ENCODE assay signal across 29 cellular contexts in genomic region chr21:27704567-27705166, GRCh38.
"Had no signal": no experiment of that assay in that cellular context is flagged by ENCODE, and none has a peak within 500 bp of the region (broad histone marks: within the 10 kb centered on the region; RNA-seq: fewer than 3 reads in every experiment).

No MANE protein-coding gene starts in this region.

- H3K27ac Mint-ChIP-seq: activated B cell treated with CpG ODN at 0.5 μM for 24 hours; activated CD4-positive, alpha-beta T cell treated with anti-CD3 and anti-CD28 coated beads for 36 hours; activated naive CD8-positive, alpha-beta T cell treated with anti-CD3 and anti-CD28 coated beads for 36 hours; activated T-helper 2 cell treated with anti-CD3 and anti-CD28 coated beads, Interferon-gamma antibody, Interleukin-2, Interleukin-4, amounts not matched to agents 10 μg/mL and 5 μg/mL and 100 μg/mL, durations not matched to agents 14 hours and 24 hours and 36 hours; effector memory CD8-positive, alpha-beta T cell; natural killer cell treated with Interleukin-12 subunit alpha and Interleukin-12 subunit beta and Interleukin-15 and Interleukin-18, amount 100 ng/mL, for 72 hours had no signal

- H3K36me3 Mint-ChIP-seq: activated naive CD8-positive, alpha-beta T cell treated with anti-CD3 and anti-CD28 coated beads for 36 hours; natural killer cell treated with Interleukin-12 subunit alpha and Interleukin-12 subunit beta and Interleukin-15 and Interleukin-18, amount 100 ng/mL, for 72 hours had no signal

- H3K27me3 ChIP-seq: breast epithelium, colonic mucosa, dorsolateral prefrontal cortex, gastroesophageal sphincter, neutrophil, ovary, spleen, thyroid gland had no signal

- H3K27ac ChIP-seq: breast epithelium, colonic mucosa, dorsolateral prefrontal cortex, lower lobe of right lung, neutrophil, ovary, spleen, thyroid gland had no signal

- ATAC-seq: activated CD4-positive, alpha-beta T cell treated with anti-CD3 and anti-CD28 coated beads for 36 hours; activated T-cell treated with anti-CD3 and anti-CD28 coated beads, Interleukin-2, amount 50 U/mL, for 4 hours; effector memory CD8-positive, alpha-beta T cell; esophagus mucosa; gastroesophageal sphincter; left cardiac atrium; lower lobe of right lung; natural killer cell treated with Interleukin-12 subunit alpha and Interleukin-12 subunit beta and Interleukin-15 and Interleukin-18, amount 100 ng/mL, for 72 hours; stimulated activated naive CD8-positive, alpha-beta T cell treated with anti-CD3 and anti-CD28 coated beads, Interleukin-15, Interleukin-2, amounts not matched to agents 100 U/mL and 50 U/mL, for 24 hours had no signal

- H3K4me3 Mint-ChIP-seq: activated B cell treated with CpG ODN at 0.5 μM for 24 hours; activated CD4-positive, alpha-beta T cell treated with anti-CD3 and anti-CD28 coated beads for 36 hours; activated naive CD8-positive, alpha-beta T cell treated with anti-CD3 and anti-CD28 coated beads for 36 hours; activated T-cell treated with anti-CD3 and anti-CD28 coated beads, Interleukin-2, amount 50 U/mL, for 4 hours; central memory CD8-positive, alpha-beta T cell; effector memory CD8-positive, alpha-beta T cell; natural killer cell treated with Interleukin-12 subunit alpha and Interleukin-12 subunit beta and Interleukin-15 and Interleukin-18, amount 100 ng/mL, for 72 hours had no signal

- H3K4me3 ChIP-seq: breast epithelium, colonic mucosa, dorsolateral prefrontal cortex, gastroesophageal sphincter, lower lobe of right lung, ovary, spleen, thyroid gland had no signal

- H3K36me3 ChIP-seq: breast epithelium, colonic mucosa, gastroesophageal sphincter, lower lobe of right lung, neutrophil, ovary, spleen, thyroid gland had no signal

- DNase-seq: activated B cell treated with CpG ODN at 0.5 μM for 24 hours; activated CD4-positive, alpha-beta T cell treated with anti-CD3 and anti-CD28 coated beads for 36 hours; activated CD4-positive, alpha-beta T cell treated with anti-CD3 and anti-CD28 coated beads, Interleukin-2, amount 50 U/mL, for 4 hours; activated CD8-positive, alpha-beta memory T cell treated with anti-CD3 and anti-CD28 coated beads for 24 hours; activated CD8-positive, alpha-beta memory T cell treated with anti-CD3 and anti-CD28 coated beads, Interleukin-2, amount 50 U/mL, for 4 hours; activated naive CD4-positive, alpha-beta T cell; activated naive CD8-positive, alpha-beta T cell treated with anti-CD3 and anti-CD28 coated beads for 36 hours; activated T-cell treated with anti-CD3 and anti-CD28 coated beads, Interleukin-2, amount 50 U/mL, for 4 hours; colonic mucosa; dorsolateral prefrontal cortex; effector memory CD8-positive, alpha-beta T cell; head of caudate nucleus; hypothalamus; left cardiac atrium; lower lobe of right lung; ovary; spleen; stimulated activated CD4-positive, alpha-beta T cell treated with anti-CD3 and anti-CD28 coated beads, Interleukin-4, amount 100 ng/mL, for 1 hour; stimulated activated naive CD8-positive, alpha-beta T cell treated with anti-CD3 and anti-CD28 coated beads, Interleukin-15, Interleukin-2, amounts not matched to agents 100 U/mL and 50 U/mL, for 24 hours; T1000; thyroid gland had no signal

- FAIRE-seq: endothelial cell of umbilical vein had no signal

- H3K9me3 Mint-ChIP-seq: activated naive CD8-positive, alpha-beta T cell treated with anti-CD3 and anti-CD28 coated beads for 36 hours; activated T-cell treated with anti-CD3 and anti-CD28 coated beads, Interleukin-2, amount 50 U/mL, for 4 hours; activated T-helper 2 cell treated with anti-CD3 and anti-CD28 coated beads, Interferon-gamma antibody, Interleukin-2, Interleukin-4, amounts not matched to agents 10 μg/mL and 5 μg/mL and 100 μg/mL, durations not matched to agents 14 hours and 24 hours and 36 hours had no signal

- H3K4me1 ChIP-seq: breast epithelium, colonic mucosa, thyroid gland had no signal

- H3K9me3 ChIP-seq: colonic mucosa, neutrophil, ovary, thyroid gland had no signal

- H3K27me3 Mint-ChIP-seq: activated B cell treated with CpG ODN at 0.5 μM for 24 hours; central memory CD8-positive, alpha-beta T cell; effector memory CD8-positive, alpha-beta T cell had no signal

- H3K4me1 Mint-ChIP-seq: activated B cell treated with CpG ODN at 0.5 μM for 24 hours; activated CD4-positive, alpha-beta T cell treated with anti-CD3 and anti-CD28 coated beads for 36 hours; activated naive CD8-positive, alpha-beta T cell treated with anti-CD3 and anti-CD28 coated beads for 36 hours; central memory CD8-positive, alpha-beta T cell had no signal
